2 cellular contexts compared by ENCODE assay signal in genomic region chr3:38347421-38348200, GRCh38.
TF ChIP-seq lines count a peak whose summit lies in the region.

No MANE protein-coding gene starts in this region.

TF ChIP-seq in SK-N-SH, 30 proteins besides CTCF, POLR2A, EP300 and RAD21 (continued from another document):
- no peak for TF ChIP-seq FOXM1 (IDR thresholded peaks at IDR 0.05; ENCODE audit: low read depth)
TF ChIP-seq in SK-N-SH: peak in this region for 0.

TF ChIP-seq in SK-N-SH treated with all-trans-retinoic acid at 6 μM for 48 hours, 23 proteins besides CTCF, POLR2A, EP300 and RAD21 (continued from another document):
- no peak for TF ChIP-seq CREB5 (CRISPR knock-in tag; IDR thresholded peaks at IDR 0.05; ENCODE audit: low read depth)
- TF ChIP-seq OSR1 (CRISPR knock-in tag; IDR thresholded peaks at IDR 0.05): no peak
